Comparison of ENCODE assay signal across 12 cellular contexts in the genomic region with DNA sequence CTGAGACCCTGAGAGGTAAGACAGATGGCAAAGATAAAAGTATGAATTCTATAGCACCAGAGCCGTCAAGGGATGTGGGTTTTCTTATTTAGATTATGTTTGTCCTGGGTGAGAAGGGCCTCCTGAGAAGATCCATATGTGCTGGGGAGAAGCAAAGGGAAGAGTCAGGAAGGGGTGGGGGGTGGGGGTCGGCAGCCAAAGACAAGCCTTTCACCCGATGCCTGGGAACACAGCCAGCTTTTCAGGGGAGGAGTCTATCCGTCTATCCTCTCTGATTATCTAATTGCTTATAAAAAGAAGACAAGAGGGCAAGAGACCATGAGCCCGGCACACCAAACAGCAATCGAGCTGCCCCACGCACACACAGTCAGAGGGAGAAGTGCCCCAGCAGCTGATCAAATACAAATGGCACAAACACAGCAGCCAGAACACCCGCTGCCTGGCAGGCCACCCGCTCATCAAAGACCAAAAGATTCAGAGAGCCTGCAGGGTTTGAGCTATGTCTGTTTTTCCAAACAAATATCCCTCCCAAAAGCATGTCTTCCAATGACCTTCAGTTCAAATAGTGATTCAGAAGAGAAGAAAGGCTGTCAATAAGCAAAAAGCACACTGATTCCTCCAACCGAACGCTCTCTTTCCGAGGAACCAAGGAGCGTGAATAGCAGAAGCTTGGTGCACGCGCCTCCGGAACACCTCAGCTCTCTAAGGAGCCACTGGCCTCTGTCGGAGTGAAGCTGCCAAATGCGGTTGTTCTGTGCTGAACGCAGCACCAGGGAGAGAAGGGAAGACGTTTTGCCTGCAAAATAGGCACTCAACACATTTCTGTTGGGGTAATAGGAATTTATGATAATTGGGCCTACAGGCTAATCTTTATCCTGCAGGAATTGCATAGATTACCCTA.
DNase-seq lines count a peak whose midpoint lies in the region; ATAC-seq lines count a peak whose summit lies in the region.
"Had no signal": no experiment of that assay in that cellular context is flagged by ENCODE, and none has a peak within 500 bp of the region (broad histone marks: within the 10 kb centered on the region; RNA-seq: fewer than 3 reads in every experiment).

No MANE protein-coding gene starts in this region.

- DNase-seq in NCI-H1417 treated with DMSO at 0.1 percent for 48 hours (lab: John Stamatoyannopoulos, UW) (peak; percentile 89), NCI-H748 (lab: John Stamatoyannopoulos, UW; ENCODE audit: unreplicated experiment) (peak; percentile 97), iPS-NIHi11 (ENCODE audit: low spot score) (no peak), posterior vena cava (ENCODE audit: low spot score) (no peak)
- DNase-seq: ACHN, OCI-M1 had no signal

- no peak overlapping the region for H3K4me3 ChIP-seq in BLaER1 treated with 17β-estradiol and CSF1 and Interleukin-3, amounts not matched to agents 10 nM and 100 nM
- H3K4me3 ChIP-seq in iPS-15b (ENCODE audit: low read depth, low read length) = peak overlapping the region; percentile 13

- no peak overlapping the region for H3K9ac ChIP-seq in BLaER1 treated with 17β-estradiol and CSF1 and Interleukin-3, amounts not matched to agents 10 nM and 100 nM
- H3K9ac ChIP-seq in iPS-15b (ENCODE audit: low read depth, low read length) = no peak overlapping the region

- H3K9me3 ChIP-seq in BLaER1 treated with 17β-estradiol and CSF1 and Interleukin-3, amounts not matched to agents 10 nM and 100 nM (replicated peaks in 1 of 11) = no peaks in the 10 kb centered on the region
- H3K9me3 ChIP-seq in iPS-15b (ENCODE audit: control insufficient read depth, insufficient read depth, low read length) = no peaks in the 10 kb centered on the region
- H3K9me3 ChIP-seq: neutrophil had no signal

- peaks cover 0 to 3% (median 0%) of the 10 kb centered on the region in 11 experiments; a peak in 2 of 22 replicates for H3K27me3 ChIP-seq in BLaER1 treated with 17β-estradiol and CSF1 and Interleukin-3, amounts not matched to agents 10 nM and 100 nM
- H3K27me3 ChIP-seq in iPS-15b (ENCODE audit: control insufficient read depth, insufficient read depth, low read length) = peaks cover 2% of the 10 kb centered on the region

- peaks cover 0 to 20% (median 17%) of the 10 kb centered on the region in 10 experiments; a peak in 13 of 20 replicates for H3K4me1 ChIP-seq in BLaER1 treated with 17β-estradiol and CSF1 and Interleukin-3, amounts not matched to agents 10 nM and 100 nM
- H3K4me1 ChIP-seq in iPS-15b (ENCODE audit: control insufficient read depth, insufficient read depth, low read length) = peaks cover 8% of the 10 kb centered on the region

- no peaks in the 10 kb centered on the region for H4K20me1 ChIP-seq in BLaER1 treated with 17β-estradiol and CSF1 and Interleukin-3, amounts not matched to agents 10 nM and 100 nM

- H3K27ac ChIP-seq in BLaER1 treated with 17β-estradiol and CSF1 and Interleukin-3, amounts not matched to agents 10 nM and 100 nM = no peak overlapping the region
- H3K27ac ChIP-seq: neutrophil had no signal

- intact Hi-C loops in posterior vena cava (cut with DNase I) = no loop called here

- no peaks in the 10 kb centered on the region for H3K36me3 ChIP-seq in BLaER1 treated with 17β-estradiol and CSF1 and Interleukin-3, amounts not matched to agents 10 nM and 100 nM
- no peaks in the 10 kb centered on the region for H3K36me3 ChIP-seq in iPS-15b (ENCODE audit: control insufficient read depth, insufficient read depth, low read length)
- H3K36me3 ChIP-seq: neutrophil had no signal

- H3K4me2 ChIP-seq in BLaER1 treated with 17β-estradiol and CSF1 and Interleukin-3, amounts not matched to agents 10 nM and 100 nM = peak overlapping the region in 8 of 11 experiments; percentile 7 to 55 (median 40); a peak in 12 of 22 replicates

- no peak for ATAC-seq in GM21576 (IDR thresholded peaks at IDR 0.05; ENCODE audit: unreplicated experiment)
- no peak for ATAC-seq in GM19351 (IDR thresholded peaks at IDR 0.05; ENCODE audit: unreplicated experiment)
- ATAC-seq: activated naive CD4-positive, alpha-beta T cell treated with anti-CD3 and anti-CD28 coated beads, Interleukin-2, amount 50 U/mL, for 72 hours had no signal

Comparison
In these comparisons a context has a peak if more than half of its experiments do, and no peak if none do; other contexts are left out.
1. DNase-seq: peak in NCI-H1417 treated with DMSO at 0.1 percent for 48 hours (single experiment) and NCI-H748 (single experiment); none in iPS-NIHi11 (single experiment) and posterior vena cava (single experiment).